Comparison of ENCODE assay signal across 1 cellular context in genomic region chr15:75758071-75758872, GRCh38.
TF ChIP-seq lines count a peak whose summit lies in the region.

No MANE protein-coding gene starts in this region.

TF ChIP-seq in HepG2, 621 proteins besides CTCF, POLR2A, EP300 and RAD21 (continued from another document and continues in another):
- TF ChIP-seq, protein P1, sequence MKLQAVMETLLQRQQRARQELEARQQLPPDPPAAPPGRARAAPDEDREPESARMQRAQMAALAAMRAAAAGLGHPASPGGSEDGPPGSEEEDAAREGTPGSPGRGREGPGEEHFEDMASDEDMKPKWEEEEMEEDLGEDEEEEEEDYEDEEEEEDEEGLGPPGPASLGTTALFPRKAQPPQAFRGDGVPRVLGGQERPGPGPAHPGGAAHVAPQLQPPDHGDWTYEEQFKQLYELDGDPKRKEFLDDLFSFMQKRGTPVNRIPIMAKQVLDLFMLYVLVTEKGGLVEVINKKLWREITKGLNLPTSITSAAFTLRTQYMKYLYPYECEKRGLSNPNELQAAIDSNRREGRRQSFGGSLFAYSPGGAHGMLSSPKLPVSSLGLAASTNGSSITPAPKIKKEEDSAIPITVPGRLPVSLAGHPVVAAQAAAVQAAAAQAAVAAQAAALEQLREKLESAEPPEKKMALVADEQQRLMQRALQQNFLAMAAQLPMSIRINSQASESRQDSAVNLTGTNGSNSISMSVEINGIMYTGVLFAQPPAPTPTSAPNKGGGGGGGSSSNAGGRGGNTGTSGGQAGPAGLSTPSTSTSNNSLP (IDR thresholded peaks at IDR 0.05; ENCODE audit: low read depth, low read length), result no peak
- peak; percentile 53; the same call in 1 of the 2 replicates for TF ChIP-seq NFKB2 (CRISPR knock-in tag; IDR thresholded peaks at IDR 0.05; ENCODE audit: borderline replicate concordance)
- peak; percentile 74 for TF ChIP-seq DRAP1 (CRISPR knock-in tag; IDR thresholded peaks at IDR 0.05)
- peak; percentile 48; the same call in 1 of the 2 replicates for TF ChIP-seq ARID4A (CRISPR knock-in tag; IDR thresholded peaks at IDR 0.05; ENCODE audit: borderline replicate concordance)
- no peak for TF ChIP-seq ZNF3 (CRISPR knock-in tag; IDR thresholded peaks at IDR 0.05)
- TF ChIP-seq SRSF9 (IDR thresholded peaks at IDR 0.05; ENCODE audit: borderline replicate concordance, insufficient read depth, low read depth, low read length, poor library complexity, severe bottlenecking), result no peak
- no peak for TF ChIP-seq ZZZ3 (CRISPR knock-in tag; IDR thresholded peaks at IDR 0.05; ENCODE audit: borderline replicate concordance)
- TF ChIP-seq AGO2 (optimal IDR thresholded peaks at IDR 0.05; ENCODE audit: low read depth, low read length), result no peak
- TF ChIP-seq YY1 (IDR thresholded peaks at IDR 0.05; ENCODE audit: insufficient read depth, insufficient replicate concordance, low read depth, low read length), result no peak
- TF ChIP-seq SP1 (IDR thresholded peaks at IDR 0.05), result no peak
- 0 out of 2 replicates have a peak, but pooled peaks have one; percentile 9 for TF ChIP-seq SP1 (CRISPR knock-in tag; IDR thresholded peaks at IDR 0.05)
- TF ChIP-seq, protein P2, sequence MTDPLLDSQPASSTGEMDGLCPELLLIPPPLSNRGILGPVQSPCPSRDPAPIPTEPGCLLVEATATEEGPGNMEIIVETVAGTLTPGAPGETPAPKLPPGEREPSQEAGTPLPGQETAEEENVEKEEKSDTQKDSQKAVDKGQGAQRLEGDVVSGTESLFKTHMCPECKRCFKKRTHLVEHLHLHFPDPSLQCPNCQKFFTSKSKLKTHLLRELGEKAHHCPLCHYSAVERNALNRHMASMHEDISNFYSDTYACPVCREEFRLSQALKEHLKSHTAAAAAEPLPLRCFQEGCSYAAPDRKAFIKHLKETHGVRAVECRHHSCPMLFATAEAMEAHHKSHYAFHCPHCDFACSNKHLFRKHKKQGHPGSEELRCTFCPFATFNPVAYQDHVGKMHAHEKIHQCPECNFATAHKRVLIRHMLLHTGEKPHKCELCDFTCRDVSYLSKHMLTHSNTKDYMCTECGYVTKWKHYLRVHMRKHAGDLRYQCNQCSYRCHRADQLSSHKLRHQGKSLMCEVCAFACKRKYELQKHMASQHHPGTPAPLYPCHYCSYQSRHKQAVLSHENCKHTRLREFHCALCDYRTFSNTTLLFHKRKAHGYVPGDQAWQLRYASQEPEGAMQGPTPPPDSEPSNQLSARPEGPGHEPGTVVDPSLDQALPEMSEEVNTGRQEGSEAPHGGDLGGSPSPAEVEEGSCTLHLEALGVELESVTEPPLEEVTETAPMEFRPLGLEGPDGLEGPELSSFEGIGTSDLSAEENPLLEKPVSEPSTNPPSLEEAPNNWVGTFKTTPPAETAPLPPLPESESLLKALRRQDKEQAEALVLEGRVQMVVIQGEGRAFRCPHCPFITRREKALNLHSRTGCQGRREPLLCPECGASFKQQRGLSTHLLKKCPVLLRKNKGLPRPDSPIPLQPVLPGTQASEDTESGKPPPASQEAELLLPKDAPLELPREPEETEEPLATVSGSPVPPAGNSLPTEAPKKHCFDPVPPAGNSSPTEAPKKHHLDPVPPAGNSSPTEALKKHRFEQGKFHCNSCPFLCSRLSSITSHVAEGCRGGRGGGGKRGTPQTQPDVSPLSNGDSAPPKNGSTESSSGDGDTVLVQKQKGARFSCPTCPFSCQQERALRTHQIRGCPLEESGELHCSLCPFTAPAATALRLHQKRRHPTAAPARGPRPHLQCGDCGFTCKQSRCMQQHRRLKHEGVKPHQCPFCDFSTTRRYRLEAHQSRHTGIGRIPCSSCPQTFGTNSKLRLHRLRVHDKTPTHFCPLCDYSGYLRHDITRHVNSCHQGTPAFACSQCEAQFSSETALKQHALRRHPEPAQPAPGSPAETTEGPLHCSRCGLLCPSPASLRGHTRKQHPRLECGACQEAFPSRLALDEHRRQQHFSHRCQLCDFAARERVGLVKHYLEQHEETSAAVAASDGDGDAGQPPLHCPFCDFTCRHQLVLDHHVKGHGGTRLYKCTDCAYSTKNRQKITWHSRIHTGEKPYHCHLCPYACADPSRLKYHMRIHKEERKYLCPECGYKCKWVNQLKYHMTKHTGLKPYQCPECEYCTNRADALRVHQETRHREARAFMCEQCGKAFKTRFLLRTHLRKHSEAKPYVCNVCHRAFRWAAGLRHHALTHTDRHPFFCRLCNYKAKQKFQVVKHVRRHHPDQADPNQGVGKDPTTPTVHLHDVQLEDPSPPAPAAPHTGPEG (CRISPR knock-in tag; IDR thresholded peaks at IDR 0.05), result no peak
- TF ChIP-seq ELF3 (CRISPR knock-in tag; IDR thresholded peaks at IDR 0.05), result 0 out of 2 replicates have a peak, but pooled peaks have one; percentile 43
- TF ChIP-seq ZNF737 (CRISPR knock-in tag; IDR thresholded peaks at IDR 0.05; ENCODE audit: borderline replicate concordance), result no peak
- no peak for TF ChIP-seq ZNF704 (CRISPR knock-in tag; IDR thresholded peaks at IDR 0.05; ENCODE audit: borderline replicate concordance)
- TF ChIP-seq KLF13 (CRISPR knock-in tag; IDR thresholded peaks at IDR 0.05), result no peak
- no peak for TF ChIP-seq NR2F2 (IDR thresholded peaks at IDR 0.05; ENCODE audit: borderline replicate concordance, low read depth)
- TF ChIP-seq HNRNPL (IDR thresholded peaks at IDR 0.05; ENCODE audit: low read depth, low read length), result no peak
- TF ChIP-seq GMEB1 (CRISPR knock-in tag; IDR thresholded peaks at IDR 0.05; ENCODE audit: borderline replicate concordance), result peak; percentile 40; the same call in 1 of the 2 replicates
- TF ChIP-seq CHCHD3 (CRISPR knock-in tag; IDR thresholded peaks at IDR 0.05), result no peak
- no peak for TF ChIP-seq ZNF274 (CRISPR knock-in tag; IDR thresholded peaks at IDR 0.05)
- no peak for TF ChIP-seq ZNF34 (CRISPR knock-in tag; IDR thresholded peaks at IDR 0.05; ENCODE audit: borderline replicate concordance)
- peak; percentile 43; the same call in 1 of the 2 replicates for TF ChIP-seq TAF1 (CRISPR knock-in tag; IDR thresholded peaks at IDR 0.05)
- no peak for TF ChIP-seq SRSF4 (IDR thresholded peaks at IDR 0.05; ENCODE audit: low read depth, low read length, poor library complexity, severe bottlenecking)
- TF ChIP-seq HNF4G (IDR thresholded peaks at IDR 0.05; ENCODE audit: borderline replicate concordance, low read depth, low read length), result no peak
- TF ChIP-seq HNF4G (CRISPR knock-in tag; IDR thresholded peaks at IDR 0.05; ENCODE audit: borderline replicate concordance, low read depth), result no peak
- no peak for TF ChIP-seq RELA (CRISPR knock-in tag; IDR thresholded peaks at IDR 0.05)
- TF ChIP-seq TRIM24 (CRISPR knock-in tag; IDR thresholded peaks at IDR 0.05), result no peak
- no peak for TF ChIP-seq AHR (CRISPR knock-in tag; IDR thresholded peaks at IDR 0.05)
- TF ChIP-seq ZBTB7A (CRISPR knock-in tag; IDR thresholded peaks at IDR 0.05), result no peak
- TF ChIP-seq, protein P3, sequence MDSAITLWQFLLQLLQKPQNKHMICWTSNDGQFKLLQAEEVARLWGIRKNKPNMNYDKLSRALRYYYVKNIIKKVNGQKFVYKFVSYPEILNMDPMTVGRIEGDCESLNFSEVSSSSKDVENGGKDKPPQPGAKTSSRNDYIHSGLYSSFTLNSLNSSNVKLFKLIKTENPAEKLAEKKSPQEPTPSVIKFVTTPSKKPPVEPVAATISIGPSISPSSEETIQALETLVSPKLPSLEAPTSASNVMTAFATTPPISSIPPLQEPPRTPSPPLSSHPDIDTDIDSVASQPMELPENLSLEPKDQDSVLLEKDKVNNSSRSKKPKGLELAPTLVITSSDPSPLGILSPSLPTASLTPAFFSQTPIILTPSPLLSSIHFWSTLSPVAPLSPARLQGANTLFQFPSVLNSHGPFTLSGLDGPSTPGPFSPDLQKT (CRISPR knock-in tag; IDR thresholded peaks at IDR 0.05; ENCODE audit: borderline replicate concordance), result no peak
- peak; percentile 56; the same call in 1 of the 2 replicates for TF ChIP-seq GATAD1 (CRISPR knock-in tag; IDR thresholded peaks at IDR 0.05)
- 0 out of 4 replicates have a peak, but pooled peaks of 1 of the 2 experiments have one; percentile 25 for TF ChIP-seq KLF16 (CRISPR knock-in tag; IDR thresholded peaks at IDR 0.05)
- no peak for TF ChIP-seq ZBTB42 (CRISPR knock-in tag; IDR thresholded peaks at IDR 0.05)
- TF ChIP-seq SOX6 (IDR thresholded peaks at IDR 0.05), result no peak
- peak; percentile 27; the same call in 1 of the 2 replicates for TF ChIP-seq SOX6 (CRISPR knock-in tag; IDR thresholded peaks at IDR 0.05)
- no peak for TF ChIP-seq DNMT3B (CRISPR knock-in tag; conservative IDR thresholded peaks at IDR 0.05)
- no peak for TF ChIP-seq ZNF30 (CRISPR knock-in tag; IDR thresholded peaks at IDR 0.05)
- TF ChIP-seq, protein P4, sequence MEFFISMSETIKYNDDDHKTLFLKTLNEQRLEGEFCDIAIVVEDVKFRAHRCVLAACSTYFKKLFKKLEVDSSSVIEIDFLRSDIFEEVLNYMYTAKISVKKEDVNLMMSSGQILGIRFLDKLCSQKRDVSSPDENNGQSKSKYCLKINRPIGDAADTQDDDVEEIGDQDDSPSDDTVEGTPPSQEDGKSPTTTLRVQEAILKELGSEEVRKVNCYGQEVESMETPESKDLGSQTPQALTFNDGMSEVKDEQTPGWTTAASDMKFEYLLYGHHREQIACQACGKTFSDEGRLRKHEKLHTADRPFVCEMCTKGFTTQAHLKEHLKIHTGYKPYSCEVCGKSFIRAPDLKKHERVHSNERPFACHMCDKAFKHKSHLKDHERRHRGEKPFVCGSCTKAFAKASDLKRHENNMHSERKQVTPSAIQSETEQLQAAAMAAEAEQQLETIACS (CRISPR knock-in tag; IDR thresholded peaks at IDR 0.05), result no peak
- TF ChIP-seq ZNF598 (CRISPR knock-in tag; IDR thresholded peaks at IDR 0.05; ENCODE audit: borderline replicate concordance), result peak; percentile 72; the same call in 1 of the 2 replicates
- TF ChIP-seq, protein P5, sequence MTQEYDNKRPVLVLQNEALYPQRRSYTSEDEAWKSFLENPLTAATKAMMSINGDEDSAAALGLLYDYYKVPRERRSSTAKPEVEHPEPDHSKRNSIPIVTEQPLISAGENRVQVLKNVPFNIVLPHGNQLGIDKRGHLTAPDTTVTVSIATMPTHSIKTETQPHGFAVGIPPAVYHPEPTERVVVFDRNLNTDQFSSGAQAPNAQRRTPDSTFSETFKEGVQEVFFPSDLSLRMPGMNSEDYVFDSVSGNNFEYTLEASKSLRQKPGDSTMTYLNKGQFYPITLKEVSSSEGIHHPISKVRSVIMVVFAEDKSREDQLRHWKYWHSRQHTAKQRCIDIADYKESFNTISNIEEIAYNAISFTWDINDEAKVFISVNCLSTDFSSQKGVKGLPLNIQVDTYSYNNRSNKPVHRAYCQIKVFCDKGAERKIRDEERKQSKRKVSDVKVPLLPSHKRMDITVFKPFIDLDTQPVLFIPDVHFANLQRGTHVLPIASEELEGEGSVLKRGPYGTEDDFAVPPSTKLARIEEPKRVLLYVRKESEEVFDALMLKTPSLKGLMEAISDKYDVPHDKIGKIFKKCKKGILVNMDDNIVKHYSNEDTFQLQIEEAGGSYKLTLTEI (CRISPR knock-in tag; conservative IDR thresholded peaks at IDR 0.05), result no peak
